ENCODE assay signal across 1 cellular context in the genomic region with DNA sequence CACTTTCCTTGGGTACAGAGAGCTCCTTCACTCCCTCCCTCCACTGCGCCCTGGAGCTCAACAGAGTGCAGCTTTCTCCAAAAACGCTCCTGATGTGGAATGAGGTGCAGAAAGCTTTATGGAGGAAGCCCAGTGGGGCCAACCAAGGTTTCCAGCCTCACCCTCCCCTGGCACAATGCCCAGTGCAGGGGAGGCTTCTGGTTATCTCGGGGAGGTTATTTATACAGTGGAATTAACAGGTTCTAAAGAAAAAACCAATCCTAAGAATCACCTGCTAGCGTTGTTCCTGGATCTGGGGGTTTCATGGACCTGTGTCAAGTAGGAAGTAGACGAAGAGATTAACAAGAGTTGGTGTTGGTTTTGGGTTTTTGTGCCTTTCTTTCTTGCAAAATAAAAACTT.
TF ChIP-seq lines count a peak whose summit lies in the region.

A gene (minus strand): TSS at position 101 of the 400 bp plus-strand sequence. CDS start 303 bp downstream, outside the sequence.

TF ChIP-seq in HCT116, 20 proteins besides CTCF, POLR2A, EP300 and RAD21:
- TF ChIP-seq CEBPB (IDR thresholded peaks at IDR 0.05; ENCODE audit: low read depth) (no peak), EZH2phosphoT487 (IDR thresholded peaks at IDR 0.05; ENCODE audit: borderline replicate concordance) (no peak), ELF1 (IDR thresholded peaks at IDR 0.05; ENCODE audit: borderline replicate concordance, low read depth) (no peak), YY1 (IDR thresholded peaks at IDR 0.05; ENCODE audit: extremely low read depth, insufficient replicate concordance, low read depth, low read length) (no peak), FOSL1 (IDR thresholded peaks at IDR 0.05; ENCODE audit: low read depth) (no peak), TCF7L2 (IDR thresholded peaks at IDR 0.05; ENCODE audit: borderline replicate concordance, extremely low read depth, insufficient read depth, insufficient read length) (no peak), EZH2 (IDR thresholded peaks at IDR 0.05) (no peak), CBX3 (IDR thresholded peaks at IDR 0.05; ENCODE audit: low read depth) (no peak), ZNF274 (IDR thresholded peaks at IDR 0.05; ENCODE audit: low read depth, low read length) (no peak), JUND (IDR thresholded peaks at IDR 0.05) (no peak), SRF (IDR thresholded peaks at IDR 0.05; ENCODE audit: low read depth) (no peak), SP1 (IDR thresholded peaks at IDR 0.05; ENCODE audit: low read depth) (no peak), EGR1 (IDR thresholded peaks at IDR 0.05; ENCODE audit: low read depth) (no peak), SIN3A (IDR thresholded peaks at IDR 0.05; ENCODE audit: low read depth) (no peak), POLR2AphosphoS5 (IDR thresholded peaks at IDR 0.05; ENCODE audit: low read depth, low read length) (no peak), ZFX (IDR thresholded peaks at IDR 0.05) (no peak)
- TF ChIP-seq, protein P1, sequence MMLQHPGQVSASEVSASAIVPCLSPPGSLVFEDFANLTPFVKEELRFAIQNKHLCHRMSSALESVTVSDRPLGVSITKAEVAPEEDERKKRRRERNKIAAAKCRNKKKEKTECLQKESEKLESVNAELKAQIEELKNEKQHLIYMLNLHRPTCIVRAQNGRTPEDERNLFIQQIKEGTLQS (IDR thresholded peaks at IDR 0.05) = no peak
- TF ChIP-seq, protein P2, sequence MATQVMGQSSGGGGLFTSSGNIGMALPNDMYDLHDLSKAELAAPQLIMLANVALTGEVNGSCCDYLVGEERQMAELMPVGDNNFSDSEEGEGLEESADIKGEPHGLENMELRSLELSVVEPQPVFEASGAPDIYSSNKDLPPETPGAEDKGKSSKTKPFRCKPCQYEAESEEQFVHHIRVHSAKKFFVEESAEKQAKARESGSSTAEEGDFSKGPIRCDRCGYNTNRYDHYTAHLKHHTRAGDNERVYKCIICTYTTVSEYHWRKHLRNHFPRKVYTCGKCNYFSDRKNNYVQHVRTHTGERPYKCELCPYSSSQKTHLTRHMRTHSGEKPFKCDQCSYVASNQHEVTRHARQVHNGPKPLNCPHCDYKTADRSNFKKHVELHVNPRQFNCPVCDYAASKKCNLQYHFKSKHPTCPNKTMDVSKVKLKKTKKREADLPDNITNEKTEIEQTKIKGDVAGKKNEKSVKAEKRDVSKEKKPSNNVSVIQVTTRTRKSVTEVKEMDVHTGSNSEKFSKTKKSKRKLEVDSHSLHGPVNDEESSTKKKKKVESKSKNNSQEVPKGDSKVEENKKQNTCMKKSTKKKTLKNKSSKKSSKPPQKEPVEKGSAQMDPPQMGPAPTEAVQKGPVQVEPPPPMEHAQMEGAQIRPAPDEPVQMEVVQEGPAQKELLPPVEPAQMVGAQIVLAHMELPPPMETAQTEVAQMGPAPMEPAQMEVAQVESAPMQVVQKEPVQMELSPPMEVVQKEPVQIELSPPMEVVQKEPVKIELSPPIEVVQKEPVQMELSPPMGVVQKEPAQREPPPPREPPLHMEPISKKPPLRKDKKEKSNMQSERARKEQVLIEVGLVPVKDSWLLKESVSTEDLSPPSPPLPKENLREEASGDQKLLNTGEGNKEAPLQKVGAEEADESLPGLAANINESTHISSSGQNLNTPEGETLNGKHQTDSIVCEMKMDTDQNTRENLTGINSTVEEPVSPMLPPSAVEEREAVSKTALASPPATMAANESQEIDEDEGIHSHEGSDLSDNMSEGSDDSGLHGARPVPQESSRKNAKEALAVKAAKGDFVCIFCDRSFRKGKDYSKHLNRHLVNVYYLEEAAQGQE (IDR thresholded peaks at IDR 0.05; ENCODE audit: low read depth) = no peak
- TF ChIP-seq, protein P3, sequence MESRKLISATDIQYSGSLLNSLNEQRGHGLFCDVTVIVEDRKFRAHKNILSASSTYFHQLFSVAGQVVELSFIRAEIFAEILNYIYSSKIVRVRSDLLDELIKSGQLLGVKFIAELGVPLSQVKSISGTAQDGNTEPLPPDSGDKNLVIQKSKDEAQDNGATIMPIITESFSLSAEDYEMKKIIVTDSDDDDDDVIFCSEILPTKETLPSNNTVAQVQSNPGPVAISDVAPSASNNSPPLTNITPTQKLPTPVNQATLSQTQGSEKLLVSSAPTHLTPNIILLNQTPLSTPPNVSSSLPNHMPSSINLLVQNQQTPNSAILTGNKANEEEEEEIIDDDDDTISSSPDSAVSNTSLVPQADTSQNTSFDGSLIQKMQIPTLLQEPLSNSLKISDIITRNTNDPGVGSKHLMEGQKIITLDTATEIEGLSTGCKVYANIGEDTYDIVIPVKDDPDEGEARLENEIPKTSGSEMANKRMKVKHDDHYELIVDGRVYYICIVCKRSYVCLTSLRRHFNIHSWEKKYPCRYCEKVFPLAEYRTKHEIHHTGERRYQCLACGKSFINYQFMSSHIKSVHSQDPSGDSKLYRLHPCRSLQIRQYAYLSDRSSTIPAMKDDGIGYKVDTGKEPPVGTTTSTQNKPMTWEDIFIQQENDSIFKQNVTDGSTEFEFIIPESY (IDR thresholded peaks at IDR 0.05; ENCODE audit: extremely low read depth, insufficient replicate concordance, low read length) = no peak
